Comparison of ENCODE assay signal across 24 cellular contexts in genomic region chr6:44528716-44529115, GRCh38.
DNase-seq lines count a peak whose midpoint lies in the region; ATAC-seq and TF ChIP-seq lines count a peak whose summit lies in the region.
"Had no signal": no experiment of that assay in that cellular context is flagged by ENCODE, and none has a peak within 500 bp of the region (broad histone marks: within the 10 kb centered on the region; RNA-seq: fewer than 3 reads in every experiment).

No MANE protein-coding gene starts in this region.

- intact Hi-C loops in colonic mucosa (cut with DNase I): no loop called here

- no peaks in the 10 kb centered on the region for H3K79me2 ChIP-seq in H9 (ENCODE audit: insufficient read depth, low read length)
- no peaks in the 10 kb centered on the region for H3K79me2 ChIP-seq in neural progenitor cell (ENCODE audit: low read depth)

- no peak overlapping the region for H4K91ac ChIP-seq in H9 (ENCODE audit: insufficient read length, low read depth, low read length)

- no CpG with 5 or more reads among the region's 2 CpGs for WGBS in H9 (ENCODE audit: extremely low coverage, insufficient read length, low lambda C conversion rate)

- H3K27me3 ChIP-seq in H9 (ENCODE audit: insufficient read depth, low read length) (no peaks in the 10 kb centered on the region), neural progenitor cell (no peaks in the 10 kb centered on the region), colonic mucosa (no peaks in the 10 kb centered on the region)

- H3K9me3 Mint-ChIP-seq in H9: peaks cover 4 to 7% of the 10 kb centered on the region in 2 experiments; a peak in 3 of 5 replicates
- peaks cover 15% of the 10 kb centered on the region for H3K9me3 Mint-ChIP-seq in neural progenitor cell
- H3K9me3 Mint-ChIP-seq: CD4-positive, alpha-beta T cell had no signal

- no peak overlapping the region for H4K8ac ChIP-seq in H9 (replicated peaks; ENCODE audit: insufficient read length, low read depth, low read length)

- H2BK20ac ChIP-seq in H9 (ENCODE audit: low read depth, low read length, poor library complexity, severe bottlenecking): no peak overlapping the region

- ATAC-seq in activated CD4-positive, CD25-positive, alpha-beta regulatory T cell treated with anti-CD3 and anti-CD28 coated beads, Interleukin-2, amount 50 U/mL, for 24 hours: no peak
- ATAC-seq: A549, GM12878 had no signal

- no peak overlapping the region for H2BK15ac ChIP-seq in H9 (ENCODE audit: low read depth, low read length)

- peaks cover 4% of the 10 kb centered on the region for H3K27me3 Mint-ChIP-seq in H9 (ENCODE audit: low read depth)
- H3K27me3 Mint-ChIP-seq in neural progenitor cell (ENCODE audit: insufficient read depth, low read depth): peaks cover 5% of the 10 kb centered on the region

- H3F3A ChIP-seq in neural progenitor cell (ENCODE audit: low read depth): no peaks in the 10 kb centered on the region

- no peak overlapping the region for H2BK120ac ChIP-seq in H9 (ENCODE audit: low read depth, low read length, poor library complexity, severe bottlenecking)

- no peak overlapping the region for H3K4me3 Mint-ChIP-seq in H9
- H3K4me3 Mint-ChIP-seq in neural progenitor cell: no peak overlapping the region
- H3K4me3 Mint-ChIP-seq: CD4-positive, alpha-beta T cell; CD8-positive, alpha-beta memory T cell; HFFc6 had no signal

- H3K56ac ChIP-seq in H9 (ENCODE audit: insufficient read length, low read depth, low read length): no peak overlapping the region

- H2AFZ ChIP-seq in H9 (ENCODE audit: low read length) (no peak overlapping the region), neural progenitor cell (replicated peaks) (no peak overlapping the region)
- H2AFZ ChIP-seq: GM23248 had no signal

- H3K36me3 ChIP-seq in neural progenitor cell: no peaks in the 10 kb centered on the region
- no peaks in the 10 kb centered on the region for H3K36me3 ChIP-seq in colonic mucosa
- H3K36me3 ChIP-seq: BE2C; BLaER1 treated with 17β-estradiol and CSF1 and Interleukin-3, amounts not matched to agents 10 nM and 100 nM; HAP-1 had no signal

- no peaks in the 10 kb centered on the region for H3K79me1 ChIP-seq in H9 (ENCODE audit: insufficient read depth, low read depth, low read length, poor library complexity, severe bottlenecking)

- no peak overlapping the region for H2AK5ac ChIP-seq in H9 (ENCODE audit: insufficient read length, low read length)

- no peak overlapping the region for H3K14ac ChIP-seq in H9 (ENCODE audit: insufficient read depth, low read length)

- H3K4me3 ChIP-seq in coronary artery: no peak overlapping the region
- no peak overlapping the region for H3K4me3 ChIP-seq in neural progenitor cell
- no peak overlapping the region for H3K4me3 ChIP-seq in colonic mucosa
- H3K4me3 ChIP-seq: A549; BLaER1 treated with 17β-estradiol and CSF1 and Interleukin-3, amounts not matched to agents 10 nM and 100 nM; GM12878; GM23248; HAP-1 had no signal

- no peak overlapping the region for H2BK12ac ChIP-seq in H9 (ENCODE audit: insufficient read length, low read depth, low read length)

- H4K20me1 ChIP-seq in H9 (ENCODE audit: control insufficient read depth, insufficient read depth, insufficient read length): no peaks in the 10 kb centered on the region
- H4K20me1 ChIP-seq in neural progenitor cell (ENCODE audit: low read depth): no peaks in the 10 kb centered on the region

- no peak overlapping the region for H3K27ac ChIP-seq in H9 (ENCODE audit: insufficient read length, low read depth, low read length)
- no peak overlapping the region for H3K27ac ChIP-seq in coronary artery
- H3K27ac ChIP-seq in neural progenitor cell: no peak overlapping the region
- no peak overlapping the region for H3K27ac ChIP-seq in colonic mucosa
- H3K27ac ChIP-seq: A549; BLaER1 treated with 17β-estradiol and CSF1 and Interleukin-3, amounts not matched to agents 10 nM and 100 nM; GM23248 had no signal

- H3K23ac ChIP-seq in H9 (ENCODE audit: insufficient read length, low read depth, low read length): no peak overlapping the region

- 0 out of 2 replicates have a peak, but pooled peaks cover 1% of the 10 kb centered on the region for H3K4me1 ChIP-seq in H9 (ENCODE audit: insufficient read depth, low read length)
- peaks cover 12% of the 10 kb centered on the region for H3K4me1 ChIP-seq in neural progenitor cell
- H3K4me1 ChIP-seq in colonic mucosa: no peaks in the 10 kb centered on the region
- H3K4me1 ChIP-seq: A549, BE2C, HAP-1 had no signal

- no peaks in the 10 kb centered on the region for H3K23me2 ChIP-seq in H9 (ENCODE audit: insufficient read length, low read depth, low read length, poor library complexity, severe bottlenecking)

- H3K9me3 ChIP-seq in H9 (ENCODE audit: control insufficient read depth, low read depth, low read length): no peaks in the 10 kb centered on the region
- no peaks in the 10 kb centered on the region for H3K9me3 ChIP-seq in neural progenitor cell (ENCODE audit: low read depth)
- no peaks in the 10 kb centered on the region for H3K9me3 ChIP-seq in colonic mucosa
- H3K9me3 ChIP-seq: A549, BE2C, HAP-1 had no signal

- H3K4me2 ChIP-seq in H9 (ENCODE audit: insufficient read depth, insufficient read length, low read length) (no peak overlapping the region), neural progenitor cell (no peak overlapping the region)
- H3K4me2 ChIP-seq: A549 had no signal

- no peak overlapping the region for H3K27ac Mint-ChIP-seq in H9
- peak overlapping the region; percentile 34 for H3K27ac Mint-ChIP-seq in neural progenitor cell
- H3K27ac Mint-ChIP-seq: CD4-positive, alpha-beta T cell; CD8-positive, alpha-beta memory T cell; HFFc6 had no signal

- no peak overlapping the region for H3K18ac ChIP-seq in H9 (ENCODE audit: insufficient read length, low read depth, low read length)

- TF ChIP-seq CTCF in H9 (conservative IDR thresholded peaks at IDR 0.05) (no peak), coronary artery (IDR thresholded peaks at IDR 0.05) (no peak), neural progenitor cell (IDR thresholded peaks at IDR 0.05) (no peak), colonic mucosa (IDR thresholded peaks at IDR 0.05) (no peak)

- DNase-seq in H9 (peak; percentile 8), coronary artery (ENCODE audit: low spot score) (peak; percentile 9), islet precursor cell (peak; percentile 15), neural progenitor cell (ENCODE audit: low spot score) (no peak), medulla oblongata (ENCODE audit: extremely low spot score) (no peak), colonic mucosa (no peak)
- DNase-seq: 8988T; ACHN; AML-193; BE2C; CD4-positive, alpha-beta T cell; CD8-positive, alpha-beta memory T cell; DMS 273 treated with DMSO at 0.1 percent for 48 hours; DMS79; EL; GDM1; GM23248; HFFc6 had no signal

- H3K4ac ChIP-seq in H9 (ENCODE audit: low read depth, low read length): no peak overlapping the region

- H4K5ac ChIP-seq in H9 (ENCODE audit: insufficient read length, low read depth, low read length): no peak overlapping the region

- no peak overlapping the region for H3T11ph ChIP-seq in H9 (ENCODE audit: low read length)

- no peak overlapping the region for H2BK5ac ChIP-seq in H9 (ENCODE audit: insufficient read length, low read length)

- H3K4me1 Mint-ChIP-seq in H9 (peaks cover 21 to 23% of the 10 kb centered on the region in 2 experiments), neural progenitor cell (peaks cover 23% of the 10 kb centered on the region)

- H3K9ac ChIP-seq in H9 (ENCODE audit: extremely low read depth, insufficient read length, low read length): no peak overlapping the region
- H3K9ac ChIP-seq in neural progenitor cell: no peak overlapping the region
- no peak overlapping the region for H3K9ac ChIP-seq in colonic mucosa (ENCODE audit: low read depth in 2 of 2, low read length in 2 of 2)
- H3K9ac ChIP-seq: BLaER1 treated with 17β-estradiol and CSF1 and Interleukin-3, amounts not matched to agents 10 nM and 100 nM; GM23248 had no signal

- H3K36me3 Mint-ChIP-seq in H9 (ENCODE audit: insufficient read depth in 1 of 3, low read depth in 3 of 3) (no peaks in the 10 kb centered on the region; a peak in 1 of 7 replicates), neural progenitor cell (no peaks in the 10 kb centered on the region)
- H3K36me3 Mint-ChIP-seq: CD14-positive monocyte had no signal

Comparison
In these comparisons a context has a peak if more than half of its experiments do, and no peak if none do; other contexts are left out.
1. DNase-seq: peak in H9 (single experiment), coronary artery (single experiment) and islet precursor cell (single experiment); none in neural progenitor cell (single experiment), medulla oblongata (single experiment) and colonic mucosa (single experiment).